14 cellular contexts compared by ENCODE assay signal in the genomic region with DNA sequence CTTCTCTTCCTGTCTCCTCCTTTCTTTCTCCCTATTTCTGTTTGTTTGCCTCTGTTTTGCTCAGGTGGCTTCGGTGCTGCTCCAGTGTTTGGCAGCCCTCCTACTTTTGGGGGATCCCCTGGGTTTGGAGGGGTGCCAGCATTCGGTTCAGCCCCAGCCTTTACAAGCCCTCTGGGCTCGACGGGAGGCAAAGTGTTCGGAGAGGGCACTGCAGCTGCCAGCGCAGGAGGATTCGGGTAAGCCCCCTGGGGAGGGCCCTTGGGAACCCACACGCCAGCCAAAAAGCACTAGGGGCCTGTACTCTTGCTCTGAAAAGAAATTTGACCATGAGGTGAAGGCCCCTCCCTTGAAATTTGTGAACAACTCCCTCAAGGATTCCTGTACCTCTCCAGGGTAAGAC. TPM values are rescaled to one million over a fixed set of nuclear protein-coding genes. Genes with fewer than 3 reads are reported as not detected.
A peak's percentile ranks its signal among the peaks of the same experiment; 100 is the strongest.
DNase-seq lines count a peak whose midpoint lies in the region; ATAC-seq and FAIRE-seq lines count a peak whose summit lies in the region.
"Had no signal": no experiment of that assay in that cellular context is flagged by ENCODE, and none has a peak within 500 bp of the region (broad histone marks: within the 10 kb centered on the region; RNA-seq: fewer than 3 reads in every experiment).

No MANE protein-coding gene starts in this region.

- peaks cover 2% of the 10 kb centered on the region for H3K36me3 Mint-ChIP-seq in T-helper 17 cell (ENCODE audit: low read depth)

- H3K9me3 ChIP-seq in HUES64 (ENCODE audit: insufficient read depth, low read depth, low read length) (no peaks in the 10 kb centered on the region), T-helper 17 cell (ENCODE audit: control insufficient read depth, low read length, poor library complexity, severe bottlenecking) (no peaks in the 10 kb centered on the region), iPS-15b (ENCODE audit: control insufficient read depth, insufficient read depth, low read length) (no peaks in the 10 kb centered on the region)

- no peak for DNase-seq in T-helper 17 cell
- DNase-seq in substantia nigra (lab: John Stamatoyannopoulos, UW) = peak in 1 of 49 donors; percentile 18
- no peak for DNase-seq in GM19239 (ENCODE audit: insufficient read length, low spot score)
- DNase-seq in SKM-1 (lab: John Stamatoyannopoulos, UW; ENCODE audit: unreplicated experiment) = no peak
- DNase-seq: activated T-cell treated with anti-CD3 and anti-CD28 coated beads for 4 hours; Calu3; NCI-H446 treated with DMSO at 0.1 percent for 48 hours; stimulated activated CD4-positive, alpha-beta T cell treated with anti-CD3 and anti-CD28 coated beads, Interleukin-2, amount 100 ng/mL, for 48 hours had no signal

- H3K36me3 ChIP-seq in HUES64 (ENCODE audit: insufficient read depth, low read length) (peaks cover 52% of the 10 kb centered on the region), iPS-15b (ENCODE audit: control insufficient read depth, insufficient read depth, low read length) (peaks cover 6% of the 10 kb centered on the region)

- WGBS in HUES64 = 72% methylated on average over 8 of the region's 8 CpGs

- H3K4me1 Mint-ChIP-seq in T-helper 17 cell = peaks cover 12% of the 10 kb centered on the region

- H3K4me3 ChIP-seq in HUES64 (ENCODE audit: low read length) (peak overlapping the region; percentile 11; the same call in 1 of the 2 replicates), iPS-15b (ENCODE audit: low read depth, low read length) (no peak overlapping the region)

- H3K4me1 ChIP-seq in HUES64 (ENCODE audit: insufficient read depth, low read length) (peaks cover 26% of the 10 kb centered on the region), iPS-15b (ENCODE audit: control insufficient read depth, insufficient read depth, low read length) (peaks cover 22% of the 10 kb centered on the region)

- FAIRE-seq in GM19239 (lab: Jason Lieb, UNC) = no peak
- FAIRE-seq: astrocyte, endometrium had no signal

- H3K27ac Mint-ChIP-seq in T-helper 17 cell = peak overlapping the region; percentile 81
- H3K27ac Mint-ChIP-seq: stimulated activated naive CD8-positive, alpha-beta T cell treated with anti-CD3 and anti-CD28 coated beads, Interleukin-15, Interleukin-2, amounts not matched to agents 100 ng/mL and 50 ng/mL, for 24 hours had no signal

- no peak overlapping the region for H3K4me3 Mint-ChIP-seq in T-helper 17 cell
- H3K4me3 Mint-ChIP-seq: stimulated activated naive CD8-positive, alpha-beta T cell treated with anti-CD3 and anti-CD28 coated beads, Interleukin-15, Interleukin-2, amounts not matched to agents 100 ng/mL and 50 ng/mL, for 24 hours had no signal

- no peaks in the 10 kb centered on the region for H3K27me3 ChIP-seq in HUES64 (ENCODE audit: insufficient read depth, low read length)
- no peaks in the 10 kb centered on the region for H3K27me3 ChIP-seq in iPS-15b (ENCODE audit: control insufficient read depth, insufficient read depth, low read length)

- H3K27ac ChIP-seq in HUES64 (ENCODE audit: low read depth, low read length) = peak overlapping the region; percentile 43; the same call in 1 of the 2 replicates
- peak overlapping the region; percentile 31 for H3K27ac ChIP-seq in substantia nigra (ENCODE audit: low read depth, low read length, poor library complexity, severe bottlenecking)

- no peak overlapping the region for H3K9ac ChIP-seq in HUES64 (ENCODE audit: low read depth, low read length)
- peak overlapping the region; percentile 37 for H3K9ac ChIP-seq in iPS-15b (ENCODE audit: low read depth, low read length)

- no peaks in the 10 kb centered on the region for H3K27me3 Mint-ChIP-seq in T-helper 17 cell
- H3K27me3 Mint-ChIP-seq: stimulated activated naive CD8-positive, alpha-beta T cell treated with anti-CD3 and anti-CD28 coated beads, Interleukin-15, Interleukin-2, amounts not matched to agents 100 ng/mL and 50 ng/mL, for 24 hours had no signal

- ATAC-seq in T-helper 17 cell = no peak
- no peak for ATAC-seq in HG03520 (IDR thresholded peaks at IDR 0.05; ENCODE audit: unreplicated experiment)

RNA-seq across cellular contexts. Expression of gene FAM78A, which starts 48.2 kb away (rescaled TPM):
- polyA plus RNA-seq in HUES64 (2013, experiment 1 of 2) = 1.8 TPM
- 2.0 TPM for polyA plus RNA-seq in HUES64 (2013, experiment 2 of 2)
- total RNA-seq in T-helper 17 cell = 10 to 100 TPM; 59.5 to 60.4 TPM
- total RNA-seq: Calu3 had no signal
